13 cellular contexts compared by ENCODE assay signal in the genomic region with DNA sequence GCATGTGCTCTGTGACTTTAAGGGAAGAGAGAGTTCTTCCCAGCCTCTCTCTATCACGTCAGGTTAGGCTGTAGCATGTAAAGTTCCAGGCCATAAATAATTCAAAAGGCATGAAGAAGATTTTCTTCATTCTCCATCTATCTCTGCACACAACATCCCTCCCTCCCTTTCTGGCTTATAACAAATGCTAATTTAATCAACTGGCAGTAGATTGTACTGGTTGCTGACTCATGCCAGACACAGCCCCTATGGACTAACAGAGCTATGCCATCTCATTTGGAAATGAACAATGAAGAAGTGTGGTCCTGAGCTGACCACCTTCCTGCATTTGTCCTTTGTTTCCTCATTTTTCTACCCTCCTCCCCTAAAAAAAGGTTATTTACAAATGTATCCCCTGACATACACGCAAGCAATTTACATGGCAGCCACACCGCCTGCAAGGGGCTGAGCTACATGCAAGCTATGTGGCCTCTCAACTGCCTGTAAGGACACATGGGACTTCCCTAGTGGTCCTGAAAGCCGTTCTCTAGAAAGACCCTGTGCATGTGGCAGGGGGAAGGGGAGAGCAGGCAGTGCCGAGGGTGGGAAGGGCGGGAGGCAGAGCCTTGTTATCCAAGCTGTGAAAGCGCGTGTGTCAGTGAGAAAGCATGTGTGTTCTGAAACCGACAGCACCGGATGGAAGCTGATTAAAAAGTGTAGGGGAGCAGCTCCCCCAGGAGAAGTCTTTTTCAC.
DNase-seq lines count a peak whose midpoint lies in the region; ATAC-seq and TF ChIP-seq lines count a peak whose summit lies in the region.
"Had no signal": no experiment of that assay in that cellular context is flagged by ENCODE, and none has a peak within 500 bp of the region (broad histone marks: within the 10 kb centered on the region; RNA-seq: fewer than 3 reads in every experiment).

No MANE protein-coding gene starts in this region.

- H3K4me1 ChIP-seq in gastroesophageal sphincter, result peaks cover 25 to 66% (median 34%) of the 10 kb centered on the region in 3 donors
- peaks cover 5 to 59% (median 26%) of the 10 kb centered on the region in 4 donors for H3K4me1 ChIP-seq in tibial artery
- H3K4me1 ChIP-seq in testis, result peaks cover 49% of the 10 kb centered on the region

- peak overlapping the region; percentile 30 for H3K4me3 ChIP-seq in WI38 (ENCODE audit: low read depth, low read length)
- no peak overlapping the region for H3K4me3 ChIP-seq in gastroesophageal sphincter
- no peak overlapping the region for H3K4me3 ChIP-seq in tibial artery
- H3K4me3 ChIP-seq in testis, result no peak overlapping the region
- H3K4me3 ChIP-seq: ovary had no signal

- no peak for ATAC-seq in gastroesophageal sphincter
- no peak for ATAC-seq in activated T-helper 17 cell treated with anti-CD3 and anti-CD28 coated beads, Interleukin-2, amount 50 U/mL, for 72 hours (replicated peaks)

- H3K36me3 ChIP-seq in gastroesophageal sphincter (no peaks in the 10 kb centered on the region), tibial artery (no peaks in the 10 kb centered on the region), testis (ENCODE audit: low read depth, missing control alignments) (no peaks in the 10 kb centered on the region)
- H3K36me3 ChIP-seq: ovary had no signal

- H3K27ac Mint-ChIP-seq in activated T-helper 17 cell treated with anti-CD3 and anti-CD28 coated beads, Interleukin-2, amount 50 U/mL, for 72 hours, result no peak overlapping the region
- no peak overlapping the region for H3K27ac Mint-ChIP-seq in type B pancreatic cell

- TF ChIP-seq EP300 in gastroesophageal sphincter (IDR thresholded peaks at IDR 0.05), result no peak

- DNase-seq in DMS79 treated with DMSO at 0.1 percent for 48 hours (lab: John Stamatoyannopoulos, UW), result peak; percentile 12
- no peak for DNase-seq in DMS79 (lab: John Stamatoyannopoulos, UW)
- DNase-seq in tibial artery, result no peak
- no peak for DNase-seq in testis
- no peak for DNase-seq in type B pancreatic cell (ENCODE audit: extremely low spot score, unreplicated experiment)
- DNase-seq: 8988T, KG1, kidney, NCI-H524 treated with DMSO at 0.1 percent for 48 hours, ovary had no signal

- H3K27me3 ChIP-seq in gastroesophageal sphincter (no peaks in the 10 kb centered on the region), tibial artery (no peaks in the 10 kb centered on the region), testis (no peaks in the 10 kb centered on the region)
- H3K27me3 ChIP-seq: ovary had no signal

- intact Hi-C loops in tibial artery (cut with DNase I; ENCODE audit: low total_unique reads) (no loop called here), testis (cut with DNase I; ENCODE audit: low total_unique reads) (no loop called here)

- peaks cover 9% of the 10 kb centered on the region for H3K4me1 Mint-ChIP-seq in activated T-helper 17 cell treated with anti-CD3 and anti-CD28 coated beads, Interleukin-2, amount 50 U/mL, for 72 hours
- H3K4me1 Mint-ChIP-seq in type B pancreatic cell (ENCODE audit: unreplicated experiment), result peaks cover 31% of the 10 kb centered on the region

- no peaks in the 10 kb centered on the region for H3K27me3 Mint-ChIP-seq in activated T-helper 17 cell treated with anti-CD3 and anti-CD28 coated beads, Interleukin-2, amount 50 U/mL, for 72 hours
- H3K27me3 Mint-ChIP-seq in type B pancreatic cell, result peaks cover 3% of the 10 kb centered on the region

- TF ChIP-seq POLR2A in gastroesophageal sphincter (IDR thresholded peaks at IDR 0.05) (no peak), testis (IDR thresholded peaks at IDR 0.05) (no peak)

- H3K4me3 Mint-ChIP-seq in activated T-helper 17 cell treated with anti-CD3 and anti-CD28 coated beads, Interleukin-2, amount 50 U/mL, for 72 hours, result no peak overlapping the region
- H3K4me3 Mint-ChIP-seq in type B pancreatic cell, result no peak overlapping the region

- 46 to 47% methylated on average over 5 to 10 of the region's 10 CpGs for WGBS in gastroesophageal sphincter (ENCODE audit: low coverage in 1 of 2), 2 donors
- WGBS in testis, 2 donors, result 70 to 80% methylated on average over 10 of the region's 10 CpGs

- H3K9me3 Mint-ChIP-seq in activated T-helper 17 cell treated with anti-CD3 and anti-CD28 coated beads, Interleukin-2, amount 50 U/mL, for 72 hours, result no peaks in the 10 kb centered on the region
- no peaks in the 10 kb centered on the region for H3K9me3 Mint-ChIP-seq in type B pancreatic cell

- TF ChIP-seq CTCF in WI38 (IDR thresholded peaks at IDR 0.05; ENCODE audit: low read depth, low read length), result no peak
- TF ChIP-seq CTCF in gastroesophageal sphincter (IDR thresholded peaks at IDR 0.05), result no peak
- TF ChIP-seq CTCF in tibial artery (IDR thresholded peaks at IDR 0.05), result no peak
- TF ChIP-seq CTCF in testis (IDR thresholded peaks at IDR 0.05), result no peak
- TF ChIP-seq CTCF in type B pancreatic cell (conservative IDR thresholded peaks at IDR 0.05), result no peak

- H3K36me3 Mint-ChIP-seq in activated T-helper 17 cell treated with anti-CD3 and anti-CD28 coated beads, Interleukin-2, amount 50 U/mL, for 72 hours (ENCODE audit: low read depth), result no peaks in the 10 kb centered on the region
- no peaks in the 10 kb centered on the region for H3K36me3 Mint-ChIP-seq in type B pancreatic cell

- H3K27ac ChIP-seq in gastroesophageal sphincter (peak overlapping the region; percentile 82 to 90 (median 88)), tibial artery (peak overlapping the region; percentile 7 to 61), testis (no peak overlapping the region)
- H3K27ac ChIP-seq: ovary had no signal

- H3K9me3 ChIP-seq in gastroesophageal sphincter (no peaks in the 10 kb centered on the region), tibial artery (no peaks in the 10 kb centered on the region), testis (no peaks in the 10 kb centered on the region)
- H3K9me3 ChIP-seq: ovary had no signal

Comparison
In these comparisons a context has a peak if more than half of its experiments do, and no peak if none do; other contexts are left out.
1. H3K27ac ChIP-seq: peak in gastroesophageal sphincter (4 of 4) and tibial artery (2 of 2); none in testis (0 of 2).